Comparison of ENCODE assay signal across 9 cellular contexts in the genomic region with DNA sequence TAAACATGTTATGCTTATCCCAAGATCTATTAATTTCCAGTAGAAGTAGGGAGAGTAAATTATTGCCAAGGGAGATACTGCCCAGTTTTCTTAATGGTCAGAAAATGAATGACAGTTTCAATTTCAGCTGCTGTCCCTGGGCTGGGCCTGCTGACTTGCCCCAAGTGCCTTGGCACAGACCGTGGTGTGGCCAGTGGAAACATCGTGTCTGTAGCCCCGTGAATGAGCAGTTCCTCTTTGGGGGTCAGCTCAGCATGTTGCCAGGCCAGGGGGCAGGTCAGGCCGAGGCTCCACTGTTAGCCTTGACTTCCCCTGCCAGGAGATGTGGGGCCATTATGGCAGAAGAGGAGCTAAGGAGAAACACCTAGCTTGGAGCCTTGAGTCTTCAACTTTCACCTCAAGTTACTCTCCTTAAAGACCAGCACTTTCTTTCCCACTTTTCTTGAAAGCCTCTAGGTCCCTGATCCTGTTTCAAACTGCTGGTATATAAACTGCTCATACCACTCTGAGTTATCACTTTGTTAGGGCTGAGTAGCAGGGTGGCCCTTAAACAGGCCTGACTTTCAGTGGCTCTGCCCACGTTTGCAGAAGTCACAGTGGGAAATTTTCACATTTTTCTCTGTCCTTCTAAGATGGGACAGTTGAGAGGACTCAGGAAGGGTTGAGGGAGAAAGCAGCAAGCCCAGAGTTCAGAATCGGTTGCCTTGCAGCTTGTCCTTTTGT.
DNase-seq lines count a peak whose midpoint lies in the region; ATAC-seq, FAIRE-seq and TF ChIP-seq lines count a peak whose summit lies in the region.
"Had no signal": no experiment of that assay in that cellular context is flagged by ENCODE, and none has a peak within 500 bp of the region (broad histone marks: within the 10 kb centered on the region; RNA-seq: fewer than 3 reads in every experiment).

No MANE protein-coding gene starts in this region.

- no peaks in the 10 kb centered on the region for H3K9me2 ChIP-seq in SU-DHL-6 (replicated peaks; ENCODE audit: insufficient read depth, low read length)

- H3K79me2 ChIP-seq in SU-DHL-6 (ENCODE audit: insufficient read depth, low read length) = peaks cover 99% of the 10 kb centered on the region

- no peaks in the 10 kb centered on the region for H3F3A ChIP-seq in SU-DHL-6 (ENCODE audit: insufficient read depth)

- H3K9me3 ChIP-seq in SU-DHL-6 (ENCODE audit: insufficient read depth, low read length) = no peaks in the 10 kb centered on the region
- no peaks in the 10 kb centered on the region for H3K9me3 ChIP-seq in skeletal muscle tissue (ENCODE audit: control insufficient read depth in 3 of 3, low read length in 3 of 3)

- H3K27me3 ChIP-seq in SU-DHL-6 (ENCODE audit: low read length) (no peaks in the 10 kb centered on the region), skeletal muscle tissue (ENCODE audit: control insufficient read depth in 3 of 3, insufficient read depth in 3 of 3, low read length in 3 of 3) (no peaks in the 10 kb centered on the region)

- no peak for ATAC-seq in GM19455 (IDR thresholded peaks at IDR 0.05; ENCODE audit: unreplicated experiment)

- peak; percentile 33 for FAIRE-seq in GM19239 (lab: Jason Lieb, UNC)
- FAIRE-seq in H54 (lab: Jason Lieb, UNC) = no peak
- FAIRE-seq: RCC 7860 had no signal

- H3K27ac ChIP-seq in SU-DHL-6 (ENCODE audit: low read depth, low read length) (0 out of 2 replicates have a peak overlapping the region, but pooled peaks have one; percentile 10), skeletal muscle tissue (ENCODE audit: low read depth, low read length) (peak overlapping the region; percentile 15)

- no peak overlapping the region for H2AFZ ChIP-seq in SU-DHL-6 (ENCODE audit: low read depth, low read length, severe bottlenecking)

- H3K4me3 ChIP-seq in SU-DHL-6 (ENCODE audit: insufficient read depth, low read length, poor library complexity, severe bottlenecking) (no peak overlapping the region), epithelial cell of esophagus (ENCODE audit: low read length) (no peak overlapping the region), skeletal muscle tissue (ENCODE audit: low read length in 3 of 3) (no peak overlapping the region)

- H3K9ac ChIP-seq in SU-DHL-6 (ENCODE audit: low read length) (no peak overlapping the region), skeletal muscle tissue (ENCODE audit: low read depth in 1 of 3, low read length in 3 of 3) (no peak overlapping the region)

- H3K4me1 ChIP-seq in skeletal muscle tissue (ENCODE audit: control insufficient read depth in 3 of 3, insufficient read depth in 3 of 3, low read length in 3 of 3) = peaks cover 29 to 63% (median 42%) of the 10 kb centered on the region in 3 donors

- no peak overlapping the region for H3K4me2 ChIP-seq in SU-DHL-6 (ENCODE audit: low read depth, low read length, poor library complexity, severe bottlenecking)

- DNase-seq in GM19239 (ENCODE audit: insufficient read length, low spot score) (no peak), epithelial cell of esophagus (ENCODE audit: low read depth) (peak; percentile 16), KG1 (lab: John Stamatoyannopoulos, UW) (no peak), H54 (ENCODE audit: insufficient read length, low spot score) (no peak), NCI-H510A (lab: John Stamatoyannopoulos, UW) (no peak)

- no peak for TF ChIP-seq POLR2A in H54 (IDR thresholded peaks at IDR 0.05; ENCODE audit: low read depth, low read length)

- peaks cover 11% of the 10 kb centered on the region; the same call in 1 of the 2 replicates for H4K20me1 ChIP-seq in SU-DHL-6 (ENCODE audit: low read depth, low read length)

- no peak for TF ChIP-seq CTCF in SU-DHL-6 (IDR thresholded peaks at IDR 0.05; ENCODE audit: insufficient read depth, low read length, poor library complexity, severe bottlenecking)
- no peak for TF ChIP-seq CTCF in epithelial cell of esophagus (IDR thresholded peaks at IDR 0.05; ENCODE audit: insufficient read depth, low read depth, low read length, missing control alignments)

- H3K36me3 ChIP-seq in SU-DHL-6 (ENCODE audit: low read length) (no peaks in the 10 kb centered on the region), skeletal muscle tissue (ENCODE audit: control insufficient read depth in 3 of 3, insufficient read depth in 3 of 3, low read length in 3 of 3) (no peaks in the 10 kb centered on the region)
